In the genomic region with DNA sequence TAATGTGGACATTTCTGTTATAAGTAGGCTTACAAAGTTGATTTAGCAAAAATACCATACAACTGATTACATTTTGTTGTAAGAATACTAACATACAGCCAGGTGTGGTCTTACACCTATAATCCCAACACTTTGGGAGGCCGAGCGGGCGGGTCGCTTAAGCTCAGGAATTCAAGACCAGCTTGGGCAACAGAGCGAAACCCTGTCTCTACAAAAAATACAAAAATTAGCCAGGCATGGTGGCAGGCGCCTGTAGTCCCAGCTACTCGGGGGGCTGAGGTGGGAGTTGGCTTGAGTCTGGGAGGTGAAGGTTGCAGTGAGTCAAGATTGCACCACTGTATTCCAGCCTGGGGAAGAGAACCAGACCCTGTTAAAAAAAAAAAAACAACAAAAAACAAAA, we compare ENCODE assay signal across 8 cellular contexts.
"Had no signal": no experiment of that assay in that cellular context is flagged by ENCODE, and none has a peak within 500 bp of the region (broad histone marks: within the 10 kb centered on the region; RNA-seq: fewer than 3 reads in every experiment).

No MANE protein-coding gene starts in this region.

- H3K27ac Mint-ChIP-seq: GM23338, H9, HFFc6 had no signal

- H3K9me3 ChIP-seq: HAP-1 had no signal

- H3K4me3 Mint-ChIP-seq: GM23338, H9, HFFc6 had no signal

- H3K27ac ChIP-seq: GM23248 had no signal

- H3K9me3 Mint-ChIP-seq: GM23338, H9, HFFc6 had no signal

- DNase-seq: GM23248, GOT3, H7, H9, HCEC 1CT, HFFc6 had no signal

- H3K4me1 ChIP-seq: HAP-1 had no signal

- H3K4me3 ChIP-seq: GM23248, GM23338, HAP-1 had no signal
